ENCODE assay signal across 8 cellular contexts in the genomic region with DNA sequence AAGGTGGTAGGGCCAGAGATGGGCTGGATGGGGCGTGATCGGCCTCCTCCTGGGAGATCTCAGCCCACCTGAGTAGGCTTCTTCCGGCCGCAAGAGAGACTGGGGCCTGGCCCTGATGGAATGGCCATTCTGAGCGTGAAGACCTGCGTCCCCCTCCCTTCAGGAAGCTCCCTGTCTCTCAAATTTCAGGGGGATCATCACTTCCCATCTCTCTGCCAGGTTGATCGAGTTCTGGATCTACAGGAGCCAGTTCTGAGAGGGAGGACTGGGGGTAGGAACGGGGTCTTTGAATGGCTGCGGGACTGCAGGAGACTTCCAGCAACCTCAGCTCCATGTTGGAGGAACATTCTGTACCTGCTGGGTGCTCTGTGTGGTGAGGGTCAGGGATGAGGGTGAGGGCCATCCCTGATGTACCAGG. TPM values are rescaled to one million over a fixed set of nuclear protein-coding genes. Genes with fewer than 3 reads are reported as not detected.
DNase-seq lines count a peak whose midpoint lies in the region; ATAC-seq and TF ChIP-seq lines count a peak whose summit lies in the region.

No MANE protein-coding gene starts in this region.

- H3K27ac Mint-ChIP-seq in nephron, result peak overlapping the region; percentile 42 to 89 (median 70)

- no peaks in the 10 kb centered on the region for H3K9me3 Mint-ChIP-seq in nephron

- TF ChIP-seq CTCF in BE2C (IDR thresholded peaks at IDR 0.05; ENCODE audit: low read depth, low read length) (no peak), nephron (IDR thresholded peaks at IDR 0.05; ENCODE audit: unreplicated experiment in 3 of 3) (no peak)

- no peak for ATAC-seq in GM21619 (IDR thresholded peaks at IDR 0.05; ENCODE audit: unreplicated experiment)

- peak overlapping the region; percentile 42 for H3K4me3 ChIP-seq in BE2C (ENCODE audit: low read depth, low read length)
- H3K4me3 ChIP-seq in Jurkat, Clone E6-1 (ENCODE audit: low read length), result peak overlapping the region; percentile 63

- H3K36me3 Mint-ChIP-seq in nephron (ENCODE audit: low read depth), result no peaks in the 10 kb centered on the region

- peaks cover 7% of the 10 kb centered on the region for H3K27me3 Mint-ChIP-seq in nephron (ENCODE audit: low read depth)

- H3K4me3 Mint-ChIP-seq in nephron, result peak overlapping the region; percentile 82 to 86 (median 82)

- H3K4me1 Mint-ChIP-seq in nephron, result peaks cover 14% of the 10 kb centered on the region

- peak overlapping the region; percentile 83 for H3K27ac ChIP-seq in cingulate gyrus (ENCODE audit: low read depth, low read length)

- no peak for DNase-seq in BE2C
- DNase-seq in Jurkat, Clone E6-1 (ENCODE audit: low read depth, low spot score), result no peak
- DNase-seq in inferior parietal cortex (ENCODE audit: extremely low spot score), result no peak
- no peak for DNase-seq in NCI-H1694 (lab: John Stamatoyannopoulos, UW)
- DNase-seq in T1000 (lab: John Stamatoyannopoulos, UW), result no peak

- peaks cover 5% of the 10 kb centered on the region; the same call in 1 of the 2 replicates for H3K4me1 ChIP-seq in BE2C

- no peaks in the 10 kb centered on the region for H3K27me3 ChIP-seq in BE2C

- H3K9me3 ChIP-seq in BE2C, result no peaks in the 10 kb centered on the region

- no peaks in the 10 kb centered on the region for H3K36me3 ChIP-seq in BE2C

RNA-seq across cellular contexts. Expression of gene GSDMA, which starts 9.3 kb away (rescaled TPM):
- not detected for polyA plus RNA-seq in BE2C (2012; ENCODE audit: insufficient read depth, insufficient read length, low read depth)
- polyA plus RNA-seq in Jurkat, Clone E6-1 (2012; ENCODE audit: insufficient read depth, insufficient read length), result not detected

RNA-seq across cellular contexts. Expression of gene LRRC3C, which starts 25.9 kb away (rescaled TPM):
- polyA plus RNA-seq in BE2C (2012; ENCODE audit: insufficient read depth, insufficient read length, low read depth), result not detected
- not detected for polyA plus RNA-seq in Jurkat, Clone E6-1 (2012; ENCODE audit: insufficient read depth, insufficient read length)

RNA-seq across cellular contexts. Expression of gene ORMDL3, which starts 26.1 kb away (rescaled TPM):
- polyA plus RNA-seq in BE2C (2012; ENCODE audit: insufficient read depth, insufficient read length, low read depth), result 63.1 TPM
- polyA plus RNA-seq in Jurkat, Clone E6-1 (2012; ENCODE audit: insufficient read depth, insufficient read length), result 88.5 TPM

RNA-seq across cellular contexts. Expression of gene PSMD3, which starts 27.1 kb away (rescaled TPM):
- 357 TPM for polyA plus RNA-seq in BE2C (2012; ENCODE audit: insufficient read depth, insufficient read length, low read depth)
- polyA plus RNA-seq in Jurkat, Clone E6-1 (2012; ENCODE audit: insufficient read depth, insufficient read length), result 227 TPM

RNA-seq across cellular contexts. Expression of gene GSDMB, which starts 35.0 kb away (rescaled TPM):
- 3.9 TPM for polyA plus RNA-seq in BE2C (2012; ENCODE audit: insufficient read depth, insufficient read length, low read depth)
- polyA plus RNA-seq in Jurkat, Clone E6-1 (2012; ENCODE audit: insufficient read depth, insufficient read length), result 12.3 TPM
